ENCODE assay signal across 2 cellular contexts in genomic region chr2:117703868-117704267, GRCh38.
TF ChIP-seq lines count a peak whose summit lies in the region.

No MANE protein-coding gene starts in this region.

TF ChIP-seq in SK-N-SH, 30 proteins besides CTCF, POLR2A, EP300 and RAD21 (continued from another document):
- TF ChIP-seq USF1 (IDR thresholded peaks at IDR 0.05; ENCODE audit: borderline replicate concordance, low read depth) (no peak), FOXJ3 (CRISPR knock-in tag; IDR thresholded peaks at IDR 0.05) (no peak), FOSL2 (IDR thresholded peaks at IDR 0.05; ENCODE audit: borderline replicate concordance, low read depth) (no peak)

TF ChIP-seq in SK-N-SH treated with all-trans-retinoic acid at 6 μM for 48 hours, 23 proteins besides CTCF, POLR2A, EP300 and RAD21:
- TF ChIP-seq CSRNP3 (CRISPR knock-in tag; IDR thresholded peaks at IDR 0.05) (no peak), TOX (CRISPR knock-in tag; IDR thresholded peaks at IDR 0.05; ENCODE audit: borderline replicate concordance) (no peak), POU6F1 (CRISPR knock-in tag; IDR thresholded peaks at IDR 0.05; ENCODE audit: borderline replicate concordance, low read depth) (no peak), GLIS3 (CRISPR knock-in tag; IDR thresholded peaks at IDR 0.05) (no peak), ZNF565 (CRISPR knock-in tag; conservative IDR thresholded peaks at IDR 0.05; ENCODE audit: low read depth) (no peak), SNAI2 (CRISPR knock-in tag; IDR thresholded peaks at IDR 0.05) (no peak), RARB (CRISPR knock-in tag; IDR thresholded peaks at IDR 0.05) (no peak), ZFP30 (CRISPR knock-in tag; IDR thresholded peaks at IDR 0.05) (no peak), ISL1 (CRISPR knock-in tag; IDR thresholded peaks at IDR 0.05) (no peak), PATZ1 (CRISPR knock-in tag; IDR thresholded peaks at IDR 0.05; ENCODE audit: borderline replicate concordance) (no peak), ZFP3 (CRISPR knock-in tag; IDR thresholded peaks at IDR 0.05) (no peak), ESRRG (CRISPR knock-in tag; IDR thresholded peaks at IDR 0.05) (no peak)
TF ChIP-seq in SK-N-SH treated with all-trans-retinoic acid at 6 μM for 48 hours: peak in this region for 0.
